Comparison of ENCODE assay signal across 11 cellular contexts in the genomic region with DNA sequence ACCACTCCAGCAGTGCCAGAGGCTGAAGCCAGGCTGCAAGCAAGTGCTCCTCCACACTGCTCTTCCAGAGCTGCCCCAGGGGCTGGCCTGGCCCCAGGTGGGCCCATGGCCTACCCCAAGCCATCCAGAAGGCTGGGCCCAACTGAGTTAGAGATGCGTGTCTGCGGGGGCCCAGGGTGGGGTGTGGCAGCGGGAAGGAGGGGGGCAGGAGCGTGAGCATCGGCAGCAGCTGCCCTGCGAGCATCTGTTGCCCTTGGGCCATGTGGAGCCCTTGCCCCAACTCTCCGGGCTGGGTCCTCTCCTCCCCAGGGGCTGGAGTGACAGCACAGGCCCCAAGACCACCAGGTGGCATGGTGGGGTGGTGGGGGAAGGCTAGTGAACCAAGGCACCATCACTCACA.
"Had no signal": no experiment of that assay in that cellular context is flagged by ENCODE, and none has a peak within 500 bp of the region (broad histone marks: within the 10 kb centered on the region; RNA-seq: fewer than 3 reads in every experiment).

No MANE protein-coding gene starts in this region.

- H3K9me3 ChIP-seq: adrenal gland, transverse colon had no signal

- H3K4me3 ChIP-seq: adrenal gland, skin epidermis, transverse colon had no signal

- H3K27ac ChIP-seq: adrenal gland, parathyroid adenoma, transverse colon had no signal

- DNase-seq: activated CD4-positive, alpha-beta T cell treated with anti-CD3 and anti-CD28 coated beads, Interleukin-2, amount 50 U/mL, for 1 hour; activated naive CD4-positive, alpha-beta T cell treated with anti-CD3 and anti-CD28 coated beads, Interleukin-2, amount 50 U/mL, for 16 hours; activated T-cell treated with anti-CD3 and anti-CD28 coated beads for 4 hours; adrenal gland; dermis blood vessel endothelial cell; left ventricle myocardium superior; transverse colon had no signal

- H3K36me3 ChIP-seq: transverse colon had no signal

- H3K9ac ChIP-seq: parathyroid adenoma had no signal

- H3K27me3 ChIP-seq: adrenal gland, transverse colon had no signal

- ATAC-seq: activated T-helper 17 cell treated with anti-CD3 and anti-CD28 coated beads, Interleukin-2, amount 50 U/mL, for 72 hours; esophagus mucosa; left ventricle myocardium superior had no signal
